10 cellular contexts compared by ENCODE assay signal in genomic region chr6:3045777-3046176, GRCh38.
"Had no signal": no experiment of that assay in that cellular context is flagged by ENCODE, and none has a peak within 500 bp of the region (broad histone marks: within the 10 kb centered on the region; RNA-seq: fewer than 3 reads in every experiment).

No MANE protein-coding gene starts in this region.

- H3K4me3 Mint-ChIP-seq: endodermal cell; immature natural killer cell; naive thymus-derived CD8-positive, alpha-beta T cell had no signal

- ATAC-seq: foreskin keratinocyte; mucosa of descending colon; naive thymus-derived CD8-positive, alpha-beta T cell; right cardiac atrium had no signal

- H3K36me3 Mint-ChIP-seq: immature natural killer cell; naive thymus-derived CD8-positive, alpha-beta T cell had no signal

- H3K27ac Mint-ChIP-seq: endodermal cell; naive thymus-derived CD8-positive, alpha-beta T cell had no signal

- DNase-seq: effector CD4-positive, alpha-beta T cell; endodermal cell; foreskin keratinocyte; immature natural killer cell; left lung; mucosa of descending colon; naive thymus-derived CD8-positive, alpha-beta T cell; right cardiac atrium; stimulated activated CD4-positive, alpha-beta T cell treated with anti-CD3 and anti-CD28 coated beads, Interleukin-2, amount 100 ng/mL, for 48 hours; stimulated activated naive CD4-positive, alpha-beta T cell treated with Interleukin-2 at 50 U/mL for 16 hours had no signal

- H3K9me3 Mint-ChIP-seq: endodermal cell; immature natural killer cell; naive thymus-derived CD8-positive, alpha-beta T cell had no signal

- H3K4me1 Mint-ChIP-seq: immature natural killer cell; naive thymus-derived CD8-positive, alpha-beta T cell had no signal
